20 cellular contexts compared by ENCODE assay signal in the genomic region with DNA sequence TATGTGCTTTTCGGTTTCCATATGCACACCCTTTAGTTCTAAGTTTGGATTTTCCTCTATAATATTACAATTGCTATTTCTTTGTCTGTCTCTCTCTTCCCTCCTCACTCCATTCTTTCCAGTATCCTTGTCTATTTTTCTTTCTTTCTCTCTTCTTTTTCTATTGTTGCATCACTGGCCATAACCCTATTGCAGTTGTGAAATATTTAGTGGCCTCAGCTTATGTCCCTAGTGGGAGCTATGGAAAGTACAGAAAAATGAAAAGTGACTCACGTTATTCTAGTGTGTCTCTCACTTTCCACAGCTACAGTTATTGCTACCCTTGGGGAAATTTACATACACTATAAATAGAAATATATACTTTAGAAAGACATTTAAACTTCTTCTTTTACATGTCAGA. TPM values are rescaled to one million over a fixed set of nuclear protein-coding genes. Genes with fewer than 3 reads are reported as not detected.
DNase-seq lines count a peak whose midpoint lies in the region; ATAC-seq and TF ChIP-seq lines count a peak whose summit lies in the region.
"Had no signal": no experiment of that assay in that cellular context is flagged by ENCODE, and none has a peak within 500 bp of the region (broad histone marks: within the 10 kb centered on the region; RNA-seq: fewer than 3 reads in every experiment).

No MANE protein-coding gene starts in this region.

- H3K9me3 ChIP-seq in cardiac muscle cell (ENCODE audit: low read depth): no peaks in the 10 kb centered on the region
- H3K9me3 ChIP-seq in right atrium auricular region: no peaks in the 10 kb centered on the region
- H3K9me3 ChIP-seq in BE2C: no peaks in the 10 kb centered on the region
- H3K9me3 ChIP-seq: adrenal gland, gastrocnemius medialis, uterus had no signal

- in situ Hi-C loops in KBM-7 (cut with MboI; ENCODE audit: low pct_unique_long_range_greater_than_20kb, low sequenced_read_pairs): no loop called here

- H3K4me1 ChIP-seq in cardiac muscle cell (ENCODE audit: low read depth): no peaks in the 10 kb centered on the region
- no peaks in the 10 kb centered on the region for H3K4me1 ChIP-seq in right atrium auricular region
- no peaks in the 10 kb centered on the region for H3K4me1 ChIP-seq in BE2C
- H3K4me1 ChIP-seq: adrenal gland, gastrocnemius medialis, uterus had no signal

- H3K27ac ChIP-seq in cardiac muscle cell: no peak overlapping the region
- no peak overlapping the region for H3K27ac ChIP-seq in right atrium auricular region
- H3K27ac ChIP-seq: adrenal gland, dorsolateral prefrontal cortex, gastrocnemius medialis, uterus had no signal

- ATAC-seq in HG03457 (IDR thresholded peaks at IDR 0.05; ENCODE audit: unreplicated experiment) (no peak), HG03460 (IDR thresholded peaks at IDR 0.05; ENCODE audit: unreplicated experiment) (no peak)
- ATAC-seq: gastrocnemius medialis, HCT116, left colon had no signal

- DNase-seq in cardiac muscle cell (ENCODE audit: low read depth in 1 of 2, low spot score in 1 of 2) (peak in 1 of 2 donors; percentile 23), right atrium auricular region (ENCODE audit: low spot score) (no peak), NCI-H69 (lab: John Stamatoyannopoulos, UW) (peak; percentile 6), epithelial cell of esophagus (ENCODE audit: low read depth) (peak; percentile 0), BE2C (no peak), KBM-7 (no peak)
- DNase-seq: activated CD4-positive, alpha-beta T cell treated with anti-CD3 and anti-CD28 coated beads for 48 hours; adrenal gland; dorsolateral prefrontal cortex; gastrocnemius medialis; left colon; NCI-H1417 treated with DMSO at 0.1 percent for 48 hours; NCI-H2171; NCI-H774; uterus had no signal

- H3K27me3 ChIP-seq in cardiac muscle cell (no peaks in the 10 kb centered on the region), right atrium auricular region (no peaks in the 10 kb centered on the region), BE2C (no peaks in the 10 kb centered on the region)
- H3K27me3 ChIP-seq: adrenal gland, dorsolateral prefrontal cortex, gastrocnemius medialis, uterus had no signal

- no peak overlapping the region for H3K4me3 ChIP-seq in cardiac muscle cell
- no peak overlapping the region for H3K4me3 ChIP-seq in right atrium auricular region
- H3K4me3 ChIP-seq in epithelial cell of esophagus (ENCODE audit: low read length): no peak overlapping the region
- no peak overlapping the region for H3K4me3 ChIP-seq in BE2C (ENCODE audit: low read depth, low read length)
- H3K4me3 ChIP-seq: adrenal gland, dorsolateral prefrontal cortex, gastrocnemius medialis, uterus had no signal

- H3K36me3 ChIP-seq in cardiac muscle cell (no peaks in the 10 kb centered on the region), right atrium auricular region (no peaks in the 10 kb centered on the region), BE2C (no peaks in the 10 kb centered on the region)
- H3K36me3 ChIP-seq: adrenal gland, gastrocnemius medialis, uterus had no signal

- TF ChIP-seq CTCF in cardiac muscle cell (IDR thresholded peaks at IDR 0.05; ENCODE audit: low read depth, low read length) (peak; percentile 17), right atrium auricular region (IDR thresholded peaks at IDR 0.05) (no peak), epithelial cell of esophagus (IDR thresholded peaks at IDR 0.05; ENCODE audit: insufficient read depth, low read depth, low read length, missing control alignments) (no peak), BE2C (IDR thresholded peaks at IDR 0.05; ENCODE audit: low read depth, low read length) (no peak)

RNA-seq across cellular contexts. Expression of a gene that starts 59.1 kb away (rescaled TPM):
- total RNA-seq in cardiac muscle cell: 2.1 and 4.8 TPM in 2 replicates
- polyA plus RNA-seq in cardiac muscle cell: 4.3 and 5.1 TPM in 2 replicates
- total RNA-seq in right atrium auricular region: 1 to 10 TPM; 1.1 to 1.7 TPM
- polyA plus RNA-seq in BE2C (2012; ENCODE audit: insufficient read depth, insufficient read length, low read depth): 3.7 TPM
- total RNA-seq: gastrocnemius medialis, RPMI7951, subcutaneous adipose tissue had no signal

Comparison
In these comparisons a context has a peak if more than half of its experiments do, and no peak if none do; other contexts are left out.
1. DNase-seq: peak in NCI-H69 (single experiment) and epithelial cell of esophagus (single experiment); none in right atrium auricular region (single experiment), BE2C (single experiment) and KBM-7 (single experiment).